8 cellular contexts compared by ENCODE assay signal in genomic region chr10:71608863-71609768, GRCh38.
DNase-seq lines count a peak whose midpoint lies in the region; ATAC-seq and TF ChIP-seq lines count a peak whose summit lies in the region.

No MANE protein-coding gene starts in this region.

- CTCF ChIA-PET in SK-N-SH (lab: Yijun Ruan, JAX): interaction anchor here (0.6 to 8.8 kb wide), 66 partner anchors 9 to 670 kb away, joined by 3 to 74 read pairs (median 4); partner anchors contain the start of genes CDH23 and SLC29A3

- no peaks in the 10 kb centered on the region for H3K4me1 Mint-ChIP-seq in activated naive CD4-positive, alpha-beta T cell treated with anti-CD3 and anti-CD28 coated beads, Interleukin-2, amount 50 U/mL, for 24 hours

- no peaks in the 10 kb centered on the region for H3K9me2 ChIP-seq in SK-N-SH

- no peak for TF ChIP-seq POLR2A in uterus (IDR thresholded peaks at IDR 0.05)

- no peaks in the 10 kb centered on the region for H3K79me2 ChIP-seq in SK-N-SH (ENCODE audit: insufficient read depth)

- H4K20me1 ChIP-seq in SK-N-SH (ENCODE audit: insufficient read depth): no peaks in the 10 kb centered on the region

- ATAC-seq in GM19035 (IDR thresholded peaks at IDR 0.05; ENCODE audit: unreplicated experiment): no peak

- H3K36me3 ChIP-seq in SK-N-SH (replicated peaks in 1 of 2; ENCODE audit: control insufficient read depth in 1 of 2, insufficient read depth in 2 of 2, low read length in 1 of 2) (no peaks in the 10 kb centered on the region), uterus (no peaks in the 10 kb centered on the region)

- peaks cover 5% of the 10 kb centered on the region for H3F3A ChIP-seq in SK-N-SH (replicated peaks; ENCODE audit: insufficient read depth)

- peak; percentile 19 for DNase-seq in DMS153 treated with DMSO at 0.1 percent for 48 hours (lab: John Stamatoyannopoulos, UW; ENCODE audit: unreplicated experiment)
- peak; percentile 44 for DNase-seq in LHCN-M2 (ENCODE audit: low read depth)
- peak; percentile 83 for DNase-seq in SK-N-SH
- DNase-seq in head of caudate nucleus: peak; percentile 75 to 95 (median 90)
- DNase-seq in posterior cingulate gyrus: peak; percentile 59 to 97 (median 90)
- DNase-seq in uterus: peak; percentile 81 to 85

- no peak overlapping the region; a peak in 1 of 4 replicates for H3K4me3 ChIP-seq in SK-N-SH (ENCODE audit: low read depth in 2 of 2, low read length in 1 of 2)
- no peak overlapping the region for H3K4me3 ChIP-seq in uterus

- TF ChIP-seq CTCF in SK-N-SH (IDR thresholded peaks at IDR 0.05) (peak; percentile 81), uterus (IDR thresholded peaks at IDR 0.05) (peak; percentile 77 to 84 (median 82))

- POLR2A ChIA-PET in SK-N-SH (lab: Yijun Ruan, JAX): no interaction called here

- intact Hi-C loops in head of caudate nucleus (cut with DNase I): no loop called here
- intact Hi-C loops in posterior cingulate gyrus (cut with DNase I): loop anchor here (5.0 kb wide), 3 partner anchors 122 to 297 kb away; no protein-coding TSS in a partner anchor
- intact Hi-C loops in uterus (cut with DNase I; ENCODE audit: low total_unique reads): no loop called here

- H3K27me3 Mint-ChIP-seq in activated naive CD4-positive, alpha-beta T cell treated with anti-CD3 and anti-CD28 coated beads, Interleukin-2, amount 50 U/mL, for 24 hours: no peaks in the 10 kb centered on the region

- H3K27me3 ChIP-seq in SK-N-SH (ENCODE audit: insufficient read depth) (0 out of 2 replicates have a peak, but pooled peaks cover 4% of the 10 kb centered on the region), uterus (no peaks in the 10 kb centered on the region)

- peak; percentile 83 for TF ChIP-seq RAD21 in SK-N-SH (IDR thresholded peaks at IDR 0.05; ENCODE audit: low read length)

- no peak overlapping the region for H2AFZ ChIP-seq in SK-N-SH (ENCODE audit: low read depth)

- H3K4me3 Mint-ChIP-seq in activated naive CD4-positive, alpha-beta T cell treated with anti-CD3 and anti-CD28 coated beads, Interleukin-2, amount 50 U/mL, for 24 hours: no peak overlapping the region

- peak overlapping the region; percentile 69 for H3K27ac Mint-ChIP-seq in activated naive CD4-positive, alpha-beta T cell treated with anti-CD3 and anti-CD28 coated beads, Interleukin-2, amount 50 U/mL, for 24 hours

- no peaks in the 10 kb centered on the region for H3K9me3 Mint-ChIP-seq in activated naive CD4-positive, alpha-beta T cell treated with anti-CD3 and anti-CD28 coated beads, Interleukin-2, amount 50 U/mL, for 24 hours

- H3K9ac ChIP-seq in SK-N-SH: no peak overlapping the region

- 52% methylated on average over 19 of the region's 19 CpGs for WGBS in SK-N-SH (ENCODE audit: low lambda C conversion rate)

- H3K4me1 ChIP-seq in SK-N-SH (ENCODE audit: control insufficient read depth in 1 of 2, insufficient read depth in 2 of 2, low read depth in 1 of 2, low read length in 1 of 2) (peaks cover 6 to 17% of the 10 kb centered on the region in 2 experiments; a peak in 3 of 4 replicates), uterus (no peaks in the 10 kb centered on the region)

- H3K9me3 ChIP-seq in SK-N-SH (no peaks in the 10 kb centered on the region), uterus (no peaks in the 10 kb centered on the region)

- TF ChIP-seq EP300 in SK-N-SH (IDR thresholded peaks at IDR 0.05; ENCODE audit: borderline replicate concordance in 1 of 2, low read depth in 1 of 2, low read length in 1 of 2): no peak

- no peak overlapping the region for H3K27ac ChIP-seq in SK-N-SH (ENCODE audit: low read depth in 2 of 2, low read length in 1 of 2)
- no peak overlapping the region for H3K27ac ChIP-seq in uterus

- H3K4me2 ChIP-seq in SK-N-SH: no peak overlapping the region

- H3K36me3 Mint-ChIP-seq in activated naive CD4-positive, alpha-beta T cell treated with anti-CD3 and anti-CD28 coated beads, Interleukin-2, amount 50 U/mL, for 24 hours: no peaks in the 10 kb centered on the region

TF ChIP-seq in SK-N-SH, 30 proteins besides CTCF, POLR2A, EP300 and RAD21:
- TF ChIP-seq NFIC (IDR thresholded peaks at IDR 0.05; ENCODE audit: borderline replicate concordance) (no peak), EZH2phosphoT487 (IDR thresholded peaks at IDR 0.05; ENCODE audit: borderline replicate concordance, low read depth) (no peak), SMC3 (IDR thresholded peaks at IDR 0.05; ENCODE audit: low read depth, low read length) (peak; percentile 79), GATA2 (CRISPR knock-in tag; IDR thresholded peaks at IDR 0.05) (peak; percentile 70)
TF ChIP-seq in SK-N-SH: peak in this region for 2.

Comparison
In these comparisons a context has a peak if more than half of its experiments do, and no peak if none do; other contexts are left out.
1. DNase-seq: peak in every context shown above with its lines; median percentile 90 in head of caudate nucleus; 90 in posterior cingulate gyrus; 83 in SK-N-SH; 83 in uterus; 44 in LHCN-M2; 19 in DMS153 treated with DMSO at 0.1 percent for 48 hours.